ENCODE assay signal across 15 cellular contexts in the genomic region with DNA sequence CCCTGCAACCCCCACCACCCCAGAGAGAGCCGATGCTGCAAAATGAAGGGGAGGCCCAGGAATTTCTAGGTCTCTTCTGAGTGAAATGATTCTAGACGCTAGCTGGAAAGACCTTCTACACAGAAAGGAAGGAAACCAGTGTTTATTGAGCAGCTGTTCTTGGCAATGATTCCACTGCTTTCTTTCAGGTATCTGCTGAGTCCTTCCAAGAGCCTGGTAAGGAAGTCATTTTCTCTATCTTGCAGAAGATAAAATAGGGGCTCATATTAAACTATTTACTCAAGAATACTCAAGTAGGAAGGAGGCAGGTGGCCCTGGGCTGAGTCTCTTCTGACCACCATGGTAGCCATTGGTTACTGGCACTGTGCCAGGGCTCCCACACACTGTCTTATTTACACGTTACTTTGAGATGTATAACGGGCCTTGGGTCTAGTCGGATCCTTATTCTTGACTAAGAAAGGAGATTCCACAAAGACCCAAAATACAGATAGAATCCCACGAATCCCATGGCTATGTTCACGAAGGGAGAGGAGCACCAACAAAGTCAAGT.
DNase-seq lines count a peak whose midpoint lies in the region; ATAC-seq and TF ChIP-seq lines count a peak whose summit lies in the region.
"Had no signal": no experiment of that assay in that cellular context is flagged by ENCODE, and none has a peak within 500 bp of the region (broad histone marks: within the 10 kb centered on the region; RNA-seq: fewer than 3 reads in every experiment).

No MANE protein-coding gene starts in this region.

- H3K9me2 ChIP-seq in Karpas-422 (replicated peaks; ENCODE audit: insufficient read depth, low read length): no peaks in the 10 kb centered on the region

- H3K4me1 ChIP-seq in cardiac muscle cell (ENCODE audit: low read depth): peaks cover 6% of the 10 kb centered on the region
- H3K4me1 ChIP-seq in right atrium auricular region: peaks cover 0 to 21% of the 10 kb centered on the region in 2 donors
- peaks cover 29% of the 10 kb centered on the region for H3K4me1 ChIP-seq in SJSA1 (replicated peaks)
- no peaks in the 10 kb centered on the region for H3K4me1 ChIP-seq in Karpas-422 (ENCODE audit: low read length)
- H3K4me1 ChIP-seq: Peyer's patch had no signal

- peak in 1 of 2 donors; percentile 24 for DNase-seq in cardiac muscle cell (ENCODE audit: low read depth in 1 of 2, low spot score in 1 of 2)
- DNase-seq in right atrium auricular region (ENCODE audit: low spot score): no peak
- peak in 1 of 2 experiments; percentile 24 for DNase-seq in SJSA1 (ENCODE audit: low read depth in 1 of 2, low spot score in 2 of 2)
- peak; percentile 1 for DNase-seq in fibroblast of mammary gland (ENCODE audit: low read depth)
- no peak for DNase-seq in stimulated activated effector memory CD8-positive, alpha-beta T cell treated with anti-CD3 and anti-CD28 coated beads, Interleukin-12 subunit alpha, Interleukin-12 subunit beta, amount 100 ng/mL, for 72 hours (ENCODE audit: low spot score in 2 of 2)
- DNase-seq in activated T-cell treated with anti-CD3 and anti-CD28 coated beads, Interleukin-2, amount 50 U/mL, for 4 hours: no peak
- DNase-seq in WERI-Rb-1: no peak
- no peak for DNase-seq in Karpas-422
- DNase-seq: activated naive CD4-positive, alpha-beta T cell treated with anti-CD3 and anti-CD28 coated beads, Interleukin-2, amount 50 U/mL, for 16 hours; CD4-positive, alpha-beta memory T cell; effector CD8-positive, alpha-beta T cell; hippocampal formation; NCI-H524 treated with DMSO at 0.1 percent for 48 hours; Peyer's patch; stimulated activated CD4-positive, alpha-beta T cell treated with anti-CD3 and anti-CD28 coated beads, Interleukin-1b, Interleukin-23, amount 100 ng/mL, for 48 hours had no signal

- peaks cover 6% of the 10 kb centered on the region for H3K4me1 Mint-ChIP-seq in stimulated activated effector memory CD8-positive, alpha-beta T cell treated with anti-CD3 and anti-CD28 coated beads, Interleukin-12 subunit alpha, Interleukin-12 subunit beta, amount 100 ng/mL, for 72 hours
- peaks cover 7% of the 10 kb centered on the region for H3K4me1 Mint-ChIP-seq in activated T-cell treated with anti-CD3 and anti-CD28 coated beads, Interleukin-2, amount 50 U/mL, for 4 hours (ENCODE audit: low read depth)

- H3K27me3 Mint-ChIP-seq in activated T-cell treated with anti-CD3 and anti-CD28 coated beads, Interleukin-2, amount 50 U/mL, for 4 hours (ENCODE audit: low read depth): no peaks in the 10 kb centered on the region
- H3K27me3 Mint-ChIP-seq: CD4-positive, alpha-beta memory T cell had no signal

- H3K27me3 ChIP-seq in cardiac muscle cell (no peaks in the 10 kb centered on the region), right atrium auricular region (no peaks in the 10 kb centered on the region), SJSA1 (replicated peaks) (no peaks in the 10 kb centered on the region), WERI-Rb-1 (ENCODE audit: insufficient read depth, low read depth, severe bottlenecking) (no peaks in the 10 kb centered on the region), Karpas-422 (ENCODE audit: low read length) (no peaks in the 10 kb centered on the region)
- H3K27me3 ChIP-seq: Peyer's patch had no signal

- no peaks in the 10 kb centered on the region for H4K20me1 ChIP-seq in Karpas-422 (ENCODE audit: insufficient read depth, low read depth, low read length)

- H2AFZ ChIP-seq in Karpas-422 (ENCODE audit: low read length): no peak overlapping the region

- no peak overlapping the region for H3K4me2 ChIP-seq in Karpas-422 (ENCODE audit: low read depth, low read length, poor library complexity, severe bottlenecking)

- H3K36me3 ChIP-seq in cardiac muscle cell (peaks cover 50% of the 10 kb centered on the region), right atrium auricular region (peaks cover 49% of the 10 kb centered on the region), SJSA1 (peaks cover 55% of the 10 kb centered on the region), WERI-Rb-1 (peaks cover 56% of the 10 kb centered on the region), Karpas-422 (ENCODE audit: insufficient read depth, low read length) (peaks cover 38% of the 10 kb centered on the region; the same call in 1 of the 2 replicates)

- no peak for ATAC-seq in stimulated activated effector memory CD8-positive, alpha-beta T cell treated with anti-CD3 and anti-CD28 coated beads, Interleukin-12 subunit alpha, Interleukin-12 subunit beta, amount 100 ng/mL, for 72 hours
- ATAC-seq in activated T-cell treated with anti-CD3 and anti-CD28 coated beads, Interleukin-2, amount 50 U/mL, for 4 hours: no peak

- H3K79me2 ChIP-seq in Karpas-422 (ENCODE audit: low read length): no peaks in the 10 kb centered on the region

- peak overlapping the region; percentile 50 for H3K27ac Mint-ChIP-seq in stimulated activated effector memory CD8-positive, alpha-beta T cell treated with anti-CD3 and anti-CD28 coated beads, Interleukin-12 subunit alpha, Interleukin-12 subunit beta, amount 100 ng/mL, for 72 hours

- no peaks in the 10 kb centered on the region for H3K9me3 ChIP-seq in cardiac muscle cell (ENCODE audit: low read depth)
- H3K9me3 ChIP-seq in right atrium auricular region: no peaks in the 10 kb centered on the region
- H3K9me3 ChIP-seq in SJSA1 (replicated peaks): no peaks in the 10 kb centered on the region
- H3K9me3 ChIP-seq in WERI-Rb-1 (ENCODE audit: severe bottlenecking): no peaks in the 10 kb centered on the region
- H3K9me3 ChIP-seq in Karpas-422 (ENCODE audit: low read length): no peaks in the 10 kb centered on the region
- H3K9me3 ChIP-seq: Peyer's patch had no signal

- H3K9me3 Mint-ChIP-seq in stimulated activated effector memory CD8-positive, alpha-beta T cell treated with anti-CD3 and anti-CD28 coated beads, Interleukin-12 subunit alpha, Interleukin-12 subunit beta, amount 100 ng/mL, for 72 hours: no peaks in the 10 kb centered on the region
- no peaks in the 10 kb centered on the region for H3K9me3 Mint-ChIP-seq in activated T-cell treated with anti-CD3 and anti-CD28 coated beads, Interleukin-2, amount 50 U/mL, for 4 hours

- H3K4me3 Mint-ChIP-seq in stimulated activated effector memory CD8-positive, alpha-beta T cell treated with anti-CD3 and anti-CD28 coated beads, Interleukin-12 subunit alpha, Interleukin-12 subunit beta, amount 100 ng/mL, for 72 hours: no peak overlapping the region
- H3K4me3 Mint-ChIP-seq in activated T-cell treated with anti-CD3 and anti-CD28 coated beads, Interleukin-2, amount 50 U/mL, for 4 hours: no peak overlapping the region
- H3K4me3 Mint-ChIP-seq: CD4-positive, alpha-beta memory T cell had no signal

- peaks cover 83% of the 10 kb centered on the region for H3K36me3 Mint-ChIP-seq in stimulated activated effector memory CD8-positive, alpha-beta T cell treated with anti-CD3 and anti-CD28 coated beads, Interleukin-12 subunit alpha, Interleukin-12 subunit beta, amount 100 ng/mL, for 72 hours
- H3K36me3 Mint-ChIP-seq in activated T-cell treated with anti-CD3 and anti-CD28 coated beads, Interleukin-2, amount 50 U/mL, for 4 hours (ENCODE audit: insufficient read depth): peaks cover 31% of the 10 kb centered on the region

- no peak overlapping the region for H3K9ac ChIP-seq in Karpas-422 (ENCODE audit: low read length)

- H3K27ac ChIP-seq in cardiac muscle cell (peak overlapping the region; percentile 71), right atrium auricular region (no peak overlapping the region), SJSA1 (peak overlapping the region; percentile 65; the same call in 1 of the 2 replicates), WERI-Rb-1 (no peak overlapping the region), Karpas-422 (ENCODE audit: low read length) (no peak overlapping the region)
- H3K27ac ChIP-seq: Peyer's patch had no signal

- H3K4me3 ChIP-seq in cardiac muscle cell (no peak overlapping the region), right atrium auricular region (no peak overlapping the region), SJSA1 (no peak overlapping the region), fibroblast of mammary gland (ENCODE audit: control insufficient read depth, low read depth, low read length) (no peak overlapping the region), WERI-Rb-1 (ENCODE audit: low read depth, low read length) (no peak overlapping the region), Karpas-422 (ENCODE audit: low read length) (no peak overlapping the region)
- H3K4me3 ChIP-seq: Peyer's patch had no signal

- TF ChIP-seq CTCF in cardiac muscle cell (IDR thresholded peaks at IDR 0.05; ENCODE audit: low read depth, low read length) (no peak), right atrium auricular region (IDR thresholded peaks at IDR 0.05) (no peak), fibroblast of mammary gland (conservative IDR thresholded peaks at IDR 0.05; ENCODE audit: control insufficient read depth, insufficient read depth, low read depth, low read length) (no peak), WERI-Rb-1 (IDR thresholded peaks at IDR 0.05; ENCODE audit: low read depth, low read length) (no peak)

Comparison
In these comparisons a context has a peak if more than half of its experiments do, and no peak if none do; other contexts are left out.
1. H3K27ac ChIP-seq: peak in cardiac muscle cell (single experiment) and SJSA1 (single experiment); none in right atrium auricular region (0 of 2), WERI-Rb-1 (single experiment) and Karpas-422 (single experiment).